ENCODE assay signal across 8 cellular contexts in the genomic region with DNA sequence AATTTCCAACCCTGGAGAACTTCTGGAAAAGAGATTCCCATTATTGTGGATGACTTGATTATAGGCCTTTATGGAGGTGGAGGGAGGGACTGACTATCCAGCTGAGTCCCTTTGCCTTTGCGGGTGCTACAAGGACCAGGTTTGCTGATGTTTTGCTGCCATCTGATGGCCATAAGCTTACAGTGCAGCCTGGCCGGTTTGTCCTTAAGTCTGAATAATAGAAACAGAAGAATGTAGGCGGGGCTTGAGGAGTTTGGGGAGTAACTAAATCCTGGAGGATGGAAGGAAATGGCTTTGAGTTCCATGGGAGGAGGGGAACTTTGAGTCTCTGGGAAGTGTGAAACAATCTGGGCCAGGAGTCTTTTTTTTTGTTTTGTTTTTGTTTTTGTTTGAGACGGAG. TPM values are rescaled to one million over a fixed set of nuclear protein-coding genes. Genes with fewer than 3 reads are reported as not detected.
DNase-seq lines count a peak whose midpoint lies in the region; ATAC-seq and TF ChIP-seq lines count a peak whose summit lies in the region.

No MANE protein-coding gene starts in this region.

- intact Hi-C loops in activated T-helper 1 cell treated with anti-CD3 and anti-CD28 coated beads, Interleukin-12 subunit alpha, Interleukin-12 subunit beta, Interleukin-2, Interleukin-4 antibody, amounts not matched to agents 30 ng/mL and 10 ng/mL and 1 ng/mL, durations not matched to agents 14 hours and 24 hours and 36 hours (cut with micrococcal nuclease) = loop anchor here (1.0 kb wide), 5 partner anchors 24 to 545 kb away; no protein-coding TSS in a partner anchor
- intact Hi-C loops in thyroid gland (cut with DNase I) = loop anchor here (2.0 kb wide), 1 partner anchor 162 kb away; no protein-coding TSS in a partner anchor

- peaks cover 14 to 22% of the 10 kb centered on the region in 2 donors for H3K4me1 ChIP-seq in thyroid gland

- H3K27me3 ChIP-seq in thyroid gland = no peaks in the 10 kb centered on the region

- H3K4me3 ChIP-seq in LNCaP clone FGC (ENCODE audit: low read depth, low read length) (no peak overlapping the region), thyroid gland (replicated peaks in 1 of 3) (no peak overlapping the region)

- ATAC-seq in GM21576 (IDR thresholded peaks at IDR 0.05; ENCODE audit: unreplicated experiment) = peak; percentile 75

- WGBS in thyroid gland, 2 donors = 6 to 16% methylated on average over 4 of the region's 4 CpGs

- H3K9me3 Mint-ChIP-seq in activated T-helper 1 cell treated with anti-CD3 and anti-CD28 coated beads, Interleukin-12 subunit alpha, Interleukin-12 subunit beta, Interleukin-2, Interleukin-4 antibody, amounts not matched to agents 30 ng/mL and 10 ng/mL and 1 ng/mL, durations not matched to agents 14 hours and 24 hours and 36 hours = no peaks in the 10 kb centered on the region

- no peaks in the 10 kb centered on the region for H3K36me3 Mint-ChIP-seq in activated T-helper 1 cell treated with anti-CD3 and anti-CD28 coated beads, Interleukin-12 subunit alpha, Interleukin-12 subunit beta, Interleukin-2, Interleukin-4 antibody, amounts not matched to agents 30 ng/mL and 10 ng/mL and 1 ng/mL, durations not matched to agents 14 hours and 24 hours and 36 hours (ENCODE audit: low read depth)

- peak overlapping the region in 2 of 3 donors; percentile 88 to 90 for H3K27ac ChIP-seq in thyroid gland

- no peaks in the 10 kb centered on the region for H3K4me1 Mint-ChIP-seq in activated T-helper 1 cell treated with anti-CD3 and anti-CD28 coated beads, Interleukin-12 subunit alpha, Interleukin-12 subunit beta, Interleukin-2, Interleukin-4 antibody, amounts not matched to agents 30 ng/mL and 10 ng/mL and 1 ng/mL, durations not matched to agents 14 hours and 24 hours and 36 hours (ENCODE audit: low read depth)

- TF ChIP-seq POLR2A in thyroid gland (IDR thresholded peaks at IDR 0.05) = no peak

- no peak overlapping the region for H3K4me3 Mint-ChIP-seq in activated T-helper 1 cell treated with anti-CD3 and anti-CD28 coated beads, Interleukin-12 subunit alpha, Interleukin-12 subunit beta, Interleukin-2, Interleukin-4 antibody, amounts not matched to agents 30 ng/mL and 10 ng/mL and 1 ng/mL, durations not matched to agents 14 hours and 24 hours and 36 hours

- peaks cover 24% of the 10 kb centered on the region for H3K27me3 Mint-ChIP-seq in activated T-helper 1 cell treated with anti-CD3 and anti-CD28 coated beads, Interleukin-12 subunit alpha, Interleukin-12 subunit beta, Interleukin-2, Interleukin-4 antibody, amounts not matched to agents 30 ng/mL and 10 ng/mL and 1 ng/mL, durations not matched to agents 14 hours and 24 hours and 36 hours (ENCODE audit: insufficient read depth)

- no peaks in the 10 kb centered on the region for H3K9me3 ChIP-seq in thyroid gland

- DNase-seq in DMS114 treated with DMSO at 0.1 percent for 48 hours (lab: John Stamatoyannopoulos, UW; ENCODE audit: unreplicated experiment) (peak; percentile 99), LNCaP clone FGC (ENCODE audit: low read depth) (peak; percentile 78), RPMI8226 (peak; percentile 88), fibroblast of the conjunctiva (ENCODE audit: low read depth) (peak; percentile 95), non-pigmented ciliary epithelial cell (ENCODE audit: low read depth) (peak; percentile 79), thyroid gland (peak; percentile 89 to 90)
- DNase-seq in activated T-helper 1 cell treated with anti-CD3 and anti-CD28 coated beads, Interleukin-12 subunit alpha, Interleukin-12 subunit beta, Interleukin-2, Interleukin-4 antibody, amounts not matched to agents 30 ng/mL and 10 ng/mL and 1 ng/mL, durations not matched to agents 14 hours and 24 hours and 36 hours (ENCODE audit: low spot score) = peak; percentile 57

- TF ChIP-seq CTCF in LNCaP clone FGC (IDR thresholded peaks at IDR 0.05; ENCODE audit: control insufficient read depth, extremely low read depth, insufficient read depth) (peak; percentile 98), thyroid gland (IDR thresholded peaks at IDR 0.05) (peak; percentile 76 to 98 (median 96))

- H3K36me3 ChIP-seq in thyroid gland = no peaks in the 10 kb centered on the region

- H3K27ac Mint-ChIP-seq in activated T-helper 1 cell treated with anti-CD3 and anti-CD28 coated beads, Interleukin-12 subunit alpha, Interleukin-12 subunit beta, Interleukin-2, Interleukin-4 antibody, amounts not matched to agents 30 ng/mL and 10 ng/mL and 1 ng/mL, durations not matched to agents 14 hours and 24 hours and 36 hours = no peak overlapping the region

RNA-seq across cellular contexts. Expression of a gene that starts 55.7 kb away (rescaled TPM):
- 0.22 TPM in 1 of 2 replicates, not detected in the other for total RNA-seq in activated T-helper 1 cell treated with anti-CD3 and anti-CD28 coated beads, Interleukin-12 subunit alpha, Interleukin-12 subunit beta, Interleukin-2, Interleukin-4 antibody, amounts not matched to agents 30 ng/mL and 10 ng/mL and 1 ng/mL, durations not matched to agents 14 hours and 24 hours and 36 hours
- 1 to 10 TPM in 3 of 4 donors, under 1 TPM in 1; 0.45 to 2.8 (median 1.7) TPM for total RNA-seq in thyroid gland
